ENCODE assay signal across 18 cellular contexts in genomic region chr19:15313649-15314279, GRCh38. TPM values are rescaled to one million over a fixed set of nuclear protein-coding genes. Genes with fewer than 3 reads are reported as not detected.
DNase-seq lines count a peak whose midpoint lies in the region; ATAC-seq and TF ChIP-seq lines count a peak whose summit lies in the region.
"Had no signal": no experiment of that assay in that cellular context is flagged by ENCODE, and none has a peak within 500 bp of the region (broad histone marks: within the 10 kb centered on the region; RNA-seq: fewer than 3 reads in every experiment).

No MANE protein-coding gene starts in this region.

- CTCF ChIA-PET in HEK293 (lab: Yijun Ruan, JAX) = no interaction called here

- WGBS in endodermal cell (ENCODE audit: insufficient coverage in 1 of 2, insufficient read length in 1 of 2), 2 experiments = 94 to 95% methylated on average over 5 to 7 of the region's 7 CpGs
- no CpG with 5 or more reads among the region's 7 CpGs for WGBS in trophoblast cell (ENCODE audit: extremely low coverage, insufficient coverage, insufficient read length)

- peak overlapping the region in 5 of 7 donors; percentile 8 to 74 (median 53) for H3K27ac Mint-ChIP-seq in CD14-positive monocyte
- H3K27ac Mint-ChIP-seq in endodermal cell = peak overlapping the region; percentile 53

- H3K27me3 Mint-ChIP-seq in CD14-positive monocyte (ENCODE audit: low read depth in 3 of 3) (peaks cover 0 to 2% (median 0%) of the 10 kb centered on the region in 3 donors), endodermal cell (ENCODE audit: insufficient read depth) (no peaks in the 10 kb centered on the region)
- H3K27me3 Mint-ChIP-seq: IgD-negative memory B cell had no signal

- H3K4me1 ChIP-seq in HEK293 (ENCODE audit: control insufficient read depth, insufficient read depth, low read length) (peaks cover 36% of the 10 kb centered on the region), endodermal cell (ENCODE audit: control insufficient read depth, insufficient read depth, low read length) (peaks cover 23% of the 10 kb centered on the region), trophoblast cell (ENCODE audit: control insufficient read depth in 1 of 2, insufficient read depth in 2 of 2, low read length in 2 of 2) (peaks cover 24 to 29% of the 10 kb centered on the region in 2 experiments)
- H3K4me1 ChIP-seq in effector memory CD4-positive, alpha-beta T cell (ENCODE audit: control insufficient read depth, insufficient read depth, low read length, poor library complexity, severe bottlenecking) = peaks cover 35% of the 10 kb centered on the region

- no peak overlapping the region for H2BK120ac ChIP-seq in trophoblast cell (ENCODE audit: insufficient read depth, low read length, poor library complexity)

- H3K36me3 ChIP-seq in HEK293 (ENCODE audit: control insufficient read depth in 2 of 2, insufficient read depth in 1 of 2, low read length in 2 of 2) (peaks cover 0 to 6% of the 10 kb centered on the region in 2 experiments; a peak in 2 of 3 replicates), endodermal cell (ENCODE audit: control insufficient read depth, insufficient read depth, low read length) (peaks cover 6% of the 10 kb centered on the region), trophoblast cell (ENCODE audit: control insufficient read depth in 1 of 2, insufficient read depth in 2 of 2, low read length in 2 of 2) (peaks cover 7 to 9% of the 10 kb centered on the region in 2 experiments)
- no peaks in the 10 kb centered on the region for H3K36me3 ChIP-seq in effector memory CD4-positive, alpha-beta T cell (ENCODE audit: control insufficient read depth, insufficient read depth, low read length)
- H3K36me3 ChIP-seq: right atrium auricular region had no signal

- no peak overlapping the region for H3K14ac ChIP-seq in trophoblast cell (ENCODE audit: low read length)

- H3K79me2 ChIP-seq in trophoblast cell (ENCODE audit: control insufficient read depth, insufficient read depth, low read length, poor library complexity) = peaks cover 54% of the 10 kb centered on the region

- H4K12ac ChIP-seq in trophoblast cell (ENCODE audit: low read depth, low read length) = no peak overlapping the region

- H3K9me3 ChIP-seq in HEK293 (ENCODE audit: control insufficient read depth, insufficient read depth, low read depth, low read length) (no peaks in the 10 kb centered on the region), endodermal cell (ENCODE audit: control insufficient read depth, low read length) (no peaks in the 10 kb centered on the region), trophoblast cell (ENCODE audit: insufficient read depth, low read depth, low read length) (no peaks in the 10 kb centered on the region)
- H3K9me3 ChIP-seq in effector memory CD4-positive, alpha-beta T cell (ENCODE audit: control insufficient read depth, low read length) = no peaks in the 10 kb centered on the region
- H3K9me3 ChIP-seq: right atrium auricular region had no signal

- no peak for TF ChIP-seq CTCF in CD14-positive monocyte (IDR thresholded peaks at IDR 0.05)
- TF ChIP-seq CTCF in HEK293 (tag by site-specific recombination; IDR thresholded peaks at IDR 0.05) = no peak
- TF ChIP-seq CTCF in endodermal cell (conservative IDR thresholded peaks at IDR 0.05) = no peak

- H2BK5ac ChIP-seq in trophoblast cell (ENCODE audit: low read depth, low read length, poor library complexity) = no peak overlapping the region

- no peak overlapping the region for H4K91ac ChIP-seq in trophoblast cell (ENCODE audit: low read depth, low read length)

- H3K4me3 Mint-ChIP-seq in CD14-positive monocyte = no peak overlapping the region
- H3K4me3 Mint-ChIP-seq in endodermal cell = no peak overlapping the region
- H3K4me3 Mint-ChIP-seq: neural crest cell had no signal

- intact Hi-C loops in CD14-positive monocyte (cut with micrococcal nuclease) = no loop called here

- no peak overlapping the region for H3K9ac ChIP-seq in endodermal cell (ENCODE audit: extremely low read depth, low read length, poor library complexity, severe bottlenecking)
- H3K9ac ChIP-seq in trophoblast cell (ENCODE audit: low read length) = no peak overlapping the region

- H3K4me1 Mint-ChIP-seq in CD14-positive monocyte (peaks cover 71% of the 10 kb centered on the region), endodermal cell (peaks cover 45% of the 10 kb centered on the region)

- POLR2A ChIA-PET in HEK293 (lab: Yijun Ruan, JAX) = no interaction called here

- H2AK5ac ChIP-seq in trophoblast cell (ENCODE audit: low read length) = no peak overlapping the region

- H3K36me3 Mint-ChIP-seq in CD14-positive monocyte (peaks cover 0 to 5% of the 10 kb centered on the region in 2 donors), endodermal cell (ENCODE audit: low read depth) (peaks cover 5% of the 10 kb centered on the region)

- peak overlapping the region; percentile 97 for H3K4ac ChIP-seq in trophoblast cell (ENCODE audit: low read depth, low read length)

- H3K27ac ChIP-seq in HEK293 (ENCODE audit: extremely low read depth, low read depth, low read length) (no peak overlapping the region), endodermal cell (ENCODE audit: low read depth, low read length) (no peak overlapping the region), trophoblast cell (ENCODE audit: low read depth, low read length) (no peak overlapping the region)
- H3K27ac ChIP-seq in effector memory CD4-positive, alpha-beta T cell (ENCODE audit: insufficient read depth, low read length, poor library complexity, severe bottlenecking) = no peak overlapping the region
- H3K27ac ChIP-seq: right atrium auricular region had no signal

- no peak overlapping the region for H2BK12ac ChIP-seq in trophoblast cell (ENCODE audit: low read length)

- H3K27me3 ChIP-seq in endodermal cell (ENCODE audit: control insufficient read depth, insufficient read depth, low read length, poor library complexity, severe bottlenecking) = no peaks in the 10 kb centered on the region
- H3K27me3 ChIP-seq in trophoblast cell (ENCODE audit: insufficient read depth, low read length) = no peaks in the 10 kb centered on the region
- H3K27me3 ChIP-seq in effector memory CD4-positive, alpha-beta T cell (replicated peaks; ENCODE audit: control insufficient read depth, insufficient read depth, low read length, poor library complexity, severe bottlenecking) = no peaks in the 10 kb centered on the region
- H3K27me3 ChIP-seq: right atrium auricular region had no signal

- H3K4me2 ChIP-seq in trophoblast cell (ENCODE audit: low read length) = no peak overlapping the region

- H3K9me3 Mint-ChIP-seq in CD14-positive monocyte (peaks cover 0 to 3% (median 0%) of the 10 kb centered on the region in 7 donors), endodermal cell (no peaks in the 10 kb centered on the region)
- H3K9me3 Mint-ChIP-seq: IgD-negative memory B cell, neural crest cell had no signal

- peak overlapping the region; percentile 8 for H3K23ac ChIP-seq in trophoblast cell (ENCODE audit: low read length)

- no peak overlapping the region for H3K18ac ChIP-seq in trophoblast cell (ENCODE audit: low read length)

- H4K8ac ChIP-seq in trophoblast cell (ENCODE audit: low read depth, low read length) = no peak overlapping the region

- DNase-seq in CD14-positive monocyte (ENCODE audit: low spot score) (no peak), endodermal cell (no peak), trophoblast cell (no peak)
- no peak for DNase-seq in effector memory CD4-positive, alpha-beta T cell
- DNase-seq: activated gamma-delta T cell, dermis blood vessel endothelial cell, mammary epithelial cell, MM.1S, NCI-H1694 treated with DMSO at 0.1 percent for 48 hours, NCI-H345, substantia nigra had no signal

- peaks cover 2% of the 10 kb centered on the region for H3K79me1 ChIP-seq in trophoblast cell (ENCODE audit: low read length)

- ATAC-seq in GM21825 (IDR thresholded peaks at IDR 0.05; ENCODE audit: unreplicated experiment) (no peak), GM19324 (IDR thresholded peaks at IDR 0.05; ENCODE audit: low FRiP score, unreplicated experiment) (no peak)
- ATAC-seq: GM12878 had no signal

- H2AFZ ChIP-seq in trophoblast cell (ENCODE audit: insufficient read depth, low read length, poor library complexity) = no peak overlapping the region

- H3K4me3 ChIP-seq in HEK293 (ENCODE audit: low read depth, low read length) (no peak overlapping the region), endodermal cell (ENCODE audit: low read length) (no peak overlapping the region), trophoblast cell (ENCODE audit: low read depth, low read length) (no peak overlapping the region)
- H3K4me3 ChIP-seq in effector memory CD4-positive, alpha-beta T cell (ENCODE audit: insufficient read depth, low read depth, low read length, poor library complexity, severe bottlenecking) = no peak overlapping the region
- H3K4me3 ChIP-seq: GM12878, right atrium auricular region had no signal

TF ChIP-seq in HEK293, 187 proteins besides CTCF, POLR2A, EP300 and RAD21:
- TF ChIP-seq, protein P1, sequence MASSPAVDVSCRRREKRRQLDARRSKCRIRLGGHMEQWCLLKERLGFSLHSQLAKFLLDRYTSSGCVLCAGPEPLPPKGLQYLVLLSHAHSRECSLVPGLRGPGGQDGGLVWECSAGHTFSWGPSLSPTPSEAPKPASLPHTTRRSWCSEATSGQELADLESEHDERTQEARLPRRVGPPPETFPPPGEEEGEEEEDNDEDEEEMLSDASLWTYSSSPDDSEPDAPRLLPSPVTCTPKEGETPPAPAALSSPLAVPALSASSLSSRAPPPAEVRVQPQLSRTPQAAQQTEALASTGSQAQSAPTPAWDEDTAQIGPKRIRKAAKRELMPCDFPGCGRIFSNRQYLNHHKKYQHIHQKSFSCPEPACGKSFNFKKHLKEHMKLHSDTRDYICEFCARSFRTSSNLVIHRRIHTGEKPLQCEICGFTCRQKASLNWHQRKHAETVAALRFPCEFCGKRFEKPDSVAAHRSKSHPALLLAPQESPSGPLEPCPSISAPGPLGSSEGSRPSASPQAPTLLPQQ (tag by site-specific recombination; IDR thresholded peaks at IDR 0.05) = peak; percentile 31; the same call in 1 of the 2 replicates
- TF ChIP-seq ZNF529 (tag by site-specific recombination; IDR thresholded peaks at IDR 0.05; ENCODE audit: insufficient replicate concordance) = no peak

RNA-seq across cellular contexts. Expression of gene BRD4, which starts 18.6 kb away (rescaled TPM):
- polyA plus RNA-seq in CD14-positive monocyte = 1 to 10 TPM; 3.7 to 4.2 TPM
- 100 to 1,000 TPM; 149 to 156 TPM for total RNA-seq in endodermal cell
- polyA plus RNA-seq in endodermal cell (2013, experiment 1 of 2) = 79.3 TPM
- polyA plus RNA-seq in endodermal cell (2013, experiment 2 of 2) = 80.9 TPM
- polyA plus RNA-seq in trophoblast cell (2013) = 188 and 191 TPM in 2 replicates
